In the genomic region with DNA sequence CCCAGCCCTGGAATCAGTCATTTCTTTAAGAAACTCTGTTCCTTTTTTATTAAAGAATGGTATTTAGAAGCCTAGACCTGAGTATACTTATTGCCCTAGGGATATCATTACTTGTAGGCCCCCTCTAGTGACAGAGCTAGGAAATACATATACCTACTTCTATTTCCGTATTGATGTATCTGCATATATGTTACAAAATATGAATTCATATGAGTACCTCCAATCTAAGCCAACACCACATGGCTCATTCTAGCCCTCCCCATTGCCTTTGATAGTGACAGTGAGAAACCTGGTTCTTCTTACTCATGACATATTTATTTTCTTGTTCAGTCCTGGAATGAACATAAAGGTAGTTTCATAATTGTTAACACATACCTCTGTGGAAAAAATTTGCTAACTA, we compare ENCODE assay signal across 8 cellular contexts.
DNase-seq lines count a peak whose midpoint lies in the region; ATAC-seq, FAIRE-seq and TF ChIP-seq lines count a peak whose summit lies in the region.

No MANE protein-coding gene starts in this region.

- CTCF ChIA-PET in RWPE1 (lab: Yijun Ruan, JAX) = interaction anchor here (0.7 kb wide), 1 partner anchor 95 kb away, joined by 3 read pairs; no protein-coding TSS in a partner anchor
- CTCF ChIA-PET in endothelial cell of umbilical vein (lab: Charles Lee) = interaction anchor here (0.6 to 1.6 kb wide), 11 partner anchors 8 to 1149 kb away, joined by 3 to 24 read pairs (median 6); no protein-coding TSS in a partner anchor

- no peak overlapping the region for H3K27ac ChIP-seq in cardiac muscle cell
- no peak overlapping the region for H3K27ac ChIP-seq in RWPE1
- H3K27ac ChIP-seq in endothelial cell of umbilical vein (ENCODE audit: insufficient read depth, low read depth, low read length) = no peak overlapping the region

- peak; percentile 49 to 68 for DNase-seq in cardiac muscle cell (ENCODE audit: low read depth in 1 of 2, low spot score in 1 of 2)
- DNase-seq in Right ventricle myocardium inferior (ENCODE audit: missing footprints) = no peak
- peak; percentile 28 for DNase-seq in HTR-8/SVneo (ENCODE audit: insufficient read length, low spot score)
- peak; percentile 40 for DNase-seq in RWPE1 (ENCODE audit: low spot score)
- DNase-seq in endothelial cell of umbilical vein (ENCODE audit: low read depth, low spot score) = peak; percentile 62
- DNase-seq in renal cortical epithelial cell (ENCODE audit: low read depth) = peak; percentile 38
- DNase-seq in cerebellum (ENCODE audit: low spot score) = no peak

- no peaks in the 10 kb centered on the region for H4K20me1 ChIP-seq in endothelial cell of umbilical vein (replicated peaks; ENCODE audit: control insufficient read depth, extremely low read depth, insufficient read depth, low read length)

- POLR2A ChIA-PET in RWPE1 (lab: Yijun Ruan, JAX; ENCODE audit: low non-redundant PET) = no interaction called here
- POLR2A ChIA-PET in endothelial cell of umbilical vein (lab: Charles Lee) = no interaction called here

- H3K36me3 ChIP-seq in cardiac muscle cell (no peaks in the 10 kb centered on the region), endothelial cell of umbilical vein (ENCODE audit: control insufficient read depth in 2 of 2, extremely low read depth in 1 of 2, insufficient read depth in 2 of 2, low read length in 2 of 2) (no peaks in the 10 kb centered on the region)

- no peak for ATAC-seq in Right ventricle myocardium inferior
- no peak for ATAC-seq in HG03432 (IDR thresholded peaks at IDR 0.05; ENCODE audit: unreplicated experiment)

- no peak overlapping the region for H3K4me3 ChIP-seq in cardiac muscle cell
- no peak overlapping the region for H3K4me3 ChIP-seq in endothelial cell of umbilical vein (replicated peaks in 1 of 3; ENCODE audit: insufficient read depth in 1 of 3, low read depth in 1 of 3, low read length in 3 of 3)

- H3K27me3 ChIP-seq in cardiac muscle cell = no peaks in the 10 kb centered on the region
- no peaks in the 10 kb centered on the region for H3K27me3 ChIP-seq in endothelial cell of umbilical vein (ENCODE audit: control insufficient read depth in 2 of 2, insufficient read depth in 2 of 2, low read length in 2 of 2)

- H3K9me3 ChIP-seq in cardiac muscle cell (ENCODE audit: low read depth) (no peaks in the 10 kb centered on the region), endothelial cell of umbilical vein (replicated peaks; ENCODE audit: control insufficient read depth, insufficient read depth, low read length) (no peaks in the 10 kb centered on the region)

- H3K9ac ChIP-seq in endothelial cell of umbilical vein (replicated peaks; ENCODE audit: extremely low read depth, insufficient read depth, low read length) = no peak overlapping the region

- FAIRE-seq in HTR-8/SVneo (lab: Jason Lieb, UNC) (no peak), endothelial cell of umbilical vein (lab: Jason Lieb, UNC) (no peak)

- intact Hi-C loops in Right ventricle myocardium inferior (cut with DNase I) = loop anchor here (10.0 kb wide), 1 partner anchor 184 kb away; no protein-coding TSS in a partner anchor
- intact Hi-C loops in endothelial cell of umbilical vein (cut with micrococcal nuclease) = loop anchor here (1.0 kb wide), 3 partner anchors 183 to 341 kb away; no protein-coding TSS in a partner anchor

- no TSS peak for BruUV-seq in endothelial cell of umbilical vein (replicated peaks; lab: Mats Ljungman, UMichigan)

- no peak for TF ChIP-seq POLR2A in endothelial cell of umbilical vein (IDR thresholded peaks at IDR 0.05; ENCODE audit: low read depth, low read length)

- no peak overlapping the region for H2AFZ ChIP-seq in endothelial cell of umbilical vein (ENCODE audit: low read depth, low read length)

- H3K4me1 ChIP-seq in cardiac muscle cell (ENCODE audit: low read depth) (peaks cover 5% of the 10 kb centered on the region), endothelial cell of umbilical vein (ENCODE audit: control insufficient read depth, extremely low read depth, insufficient read depth, low read length) (peaks cover 2% of the 10 kb centered on the region)

- no peaks in the 10 kb centered on the region for H3K79me2 ChIP-seq in endothelial cell of umbilical vein (ENCODE audit: control insufficient read depth, insufficient read depth, low read length)

- H3K4me2 ChIP-seq in endothelial cell of umbilical vein (ENCODE audit: insufficient read depth, low read length) = no peak overlapping the region

- no peaks in the 10 kb centered on the region for H3K9me1 ChIP-seq in endothelial cell of umbilical vein (replicated peaks; ENCODE audit: control insufficient read depth, extremely low read depth, insufficient read depth, low read length)

- dilution Hi-C loops in endothelial cell of umbilical vein (cut with MboI; ENCODE audit: extremely low pct_ligation_motif_present, low sequenced_read_pairs) = no loop called here

- peak; percentile 60 for TF ChIP-seq CTCF in cardiac muscle cell (IDR thresholded peaks at IDR 0.05; ENCODE audit: low read depth, low read length)
- peak; percentile 38 for TF ChIP-seq CTCF in RWPE1 (conservative IDR thresholded peaks at IDR 0.05; ENCODE audit: low read depth)
- peak; percentile 26 to 27 for TF ChIP-seq CTCF in endothelial cell of umbilical vein (IDR thresholded peaks at IDR 0.05; ENCODE audit: extremely low read depth in 1 of 2, insufficient read depth in 1 of 2, low read depth in 1 of 2, low read length in 2 of 2)

TF ChIP-seq in endothelial cell of umbilical vein, 7 proteins besides CTCF, POLR2A, EP300 and RAD21:
- TF ChIP-seq EZH2 (IDR thresholded peaks at IDR 0.05; ENCODE audit: borderline replicate concordance, low read depth, low read length, severe bottlenecking) (no peak), POLR2AphosphoS5 (IDR thresholded peaks at IDR 0.05; ENCODE audit: insufficient read depth, low read depth, low read length) (no peak), GATA2 (IDR thresholded peaks at IDR 0.05; ENCODE audit: insufficient read depth, insufficient read length, low read depth, low read length) (no peak), MYC (IDR thresholded peaks at IDR 0.05; ENCODE audit: low read depth, low read length) (no peak), FOS (IDR thresholded peaks at IDR 0.05; ENCODE audit: borderline replicate concordance, insufficient read depth, low read length) (no peak), JUN (IDR thresholded peaks at IDR 0.05; ENCODE audit: borderline replicate concordance, insufficient read depth, insufficient read length, low read depth) (no peak)
- TF ChIP-seq, protein P1, sequence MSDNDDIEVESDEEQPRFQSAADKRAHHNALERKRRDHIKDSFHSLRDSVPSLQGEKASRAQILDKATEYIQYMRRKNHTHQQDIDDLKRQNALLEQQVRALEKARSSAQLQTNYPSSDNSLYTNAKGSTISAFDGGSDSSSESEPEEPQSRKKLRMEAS (IDR thresholded peaks at IDR 0.05; ENCODE audit: insufficient read depth, insufficient read length) = no peak
TF ChIP-seq in endothelial cell of umbilical vein: peak in this region for 0.

Comparison
In these comparisons a context has a peak if more than half of its experiments do, and no peak if none do; other contexts are left out.
1. DNase-seq: peak in cardiac muscle cell (2 of 2), HTR-8/SVneo (single experiment), RWPE1 (single experiment), endothelial cell of umbilical vein (single experiment) and renal cortical epithelial cell (single experiment); none in Right ventricle myocardium inferior (single experiment) and cerebellum (single experiment).
2. Peak in every context shown above with its lines, with median percentiles within 50 percentile points of each other: CTCF ChIP-seq.